Comparison of ENCODE assay signal across 26 cellular contexts in genomic region chr3:161233557-161233956, GRCh38.
"Had no signal": no experiment of that assay in that cellular context is flagged by ENCODE, and none has a peak within 500 bp of the region (broad histone marks: within the 10 kb centered on the region; RNA-seq: fewer than 3 reads in every experiment).

No MANE protein-coding gene starts in this region.

- H3K9me3 Mint-ChIP-seq: activated CD8-positive, alpha-beta T cell treated with anti-CD3 and anti-CD28 coated beads for 36 hours; brain had no signal

- DNase-seq: activated CD4-positive, alpha-beta T cell treated with anti-CD3 and anti-CD28 coated beads for 4 hours; activated CD8-positive, alpha-beta memory T cell treated with anti-CD3 and anti-CD28 coated beads, Interleukin-2, amount 50 U/mL, for 48 hours; activated CD8-positive, alpha-beta T cell treated with anti-CD3 and anti-CD28 coated beads for 36 hours; activated naive CD4-positive, alpha-beta T cell treated with anti-CD3 and anti-CD28 coated beads, Interleukin-2, amount 50 U/mL, for 16 hours; activated T-cell treated with anti-CD3 and anti-CD28 coated beads, Interleukin-2, amount 50 U/mL, for 1 hour; aorta; MG63; MV-4-11; NCI-H1092 treated with DMSO at 0.1 percent for 48 hours; NCI-H1417 treated with DMSO at 0.1 percent for 48 hours; NCI-H1694; NCI-H2029 treated with DMSO at 0.1 percent for 48 hours; NCI-H345; NCI-H510A; NCI-H526 treated with DMSO at 0.1 percent for 48 hours; NCI-H82; NK-92 treated with Interleukin-12 subunit alpha and Interleukin-12 subunit beta, amount 100 ng/mL, for 24 hours; OCI-M1; Peyer's patch; Right ventricle myocardium superior; SJCRH30; SK-N-SH; SW 1271 had no signal

- H3K9me3 ChIP-seq: MG63, Peyer's patch, SJCRH30, SK-N-SH had no signal

- H3K9ac ChIP-seq: SK-N-SH had no signal

- H3K4me3 Mint-ChIP-seq: activated CD8-positive, alpha-beta T cell treated with anti-CD3 and anti-CD28 coated beads for 36 hours; brain had no signal

- ATAC-seq: activated CD4-positive, CD25-positive, alpha-beta regulatory T cell treated with anti-CD3 and anti-CD28 coated beads, Interleukin-2, amount 50 U/mL, for 24 hours; activated CD8-positive, alpha-beta T cell treated with anti-CD3 and anti-CD28 coated beads for 36 hours had no signal

- H3K4me1 ChIP-seq: Peyer's patch, SJCRH30 had no signal

- H3K4me2 ChIP-seq: SK-N-SH had no signal

- H3K4me1 Mint-ChIP-seq: brain had no signal

- H3K27ac ChIP-seq: Peyer's patch, RWPE1, SJCRH30 had no signal

- H3K27me3 ChIP-seq: MG63, Peyer's patch, SJCRH30 had no signal

- H3K4me3 ChIP-seq: MG63, Peyer's patch, SJCRH30 had no signal

- H3K27ac Mint-ChIP-seq: activated CD8-positive, alpha-beta T cell treated with anti-CD3 and anti-CD28 coated beads for 36 hours; brain had no signal

- H3K27me3 Mint-ChIP-seq: activated CD8-positive, alpha-beta T cell treated with anti-CD3 and anti-CD28 coated beads for 36 hours; brain had no signal
